ENCODE assay signal across 12 cellular contexts in genomic region chr9:38339087-38339486, GRCh38. TPM values are rescaled to one million over a fixed set of nuclear protein-coding genes. Genes with fewer than 3 reads are reported as not detected.
DNase-seq lines count a peak whose midpoint lies in the region; ATAC-seq and TF ChIP-seq lines count a peak whose summit lies in the region.
"Had no signal": no experiment of that assay in that cellular context is flagged by ENCODE, and none has a peak within 500 bp of the region (broad histone marks: within the 10 kb centered on the region; RNA-seq: fewer than 3 reads in every experiment).

No MANE protein-coding gene starts in this region.

- H2AFZ ChIP-seq in neural progenitor cell (replicated peaks): no peak overlapping the region

- H3K36me3 Mint-ChIP-seq in central memory CD8-positive, alpha-beta T cell (ENCODE audit: insufficient read depth): no peaks in the 10 kb centered on the region
- H3K36me3 Mint-ChIP-seq in neural progenitor cell: no peaks in the 10 kb centered on the region

- peaks cover 15% of the 10 kb centered on the region for H3K4me1 ChIP-seq in neural progenitor cell
- no peaks in the 10 kb centered on the region for H3K4me1 ChIP-seq in prostate gland (replicated peaks)
- H3K4me1 ChIP-seq: foreskin keratinocyte had no signal

- no peaks in the 10 kb centered on the region for H3K79me2 ChIP-seq in neural progenitor cell (ENCODE audit: low read depth)

- H3K27me3 ChIP-seq in neural progenitor cell: no peaks in the 10 kb centered on the region
- H3K27me3 ChIP-seq in prostate gland (replicated peaks; ENCODE audit: insufficient read depth): no peaks in the 10 kb centered on the region
- H3K27me3 ChIP-seq: right lobe of liver had no signal

- no peaks in the 10 kb centered on the region for H3K9me3 ChIP-seq in neural progenitor cell (ENCODE audit: low read depth)
- H3K9me3 ChIP-seq in prostate gland: no peaks in the 10 kb centered on the region
- H3K9me3 ChIP-seq: right lobe of liver had no signal

- H3K4me3 ChIP-seq in neural progenitor cell: no peak overlapping the region
- H3K4me3 ChIP-seq in prostate gland: no peak overlapping the region
- H3K4me3 ChIP-seq: right lobe of liver had no signal

- no peaks in the 10 kb centered on the region for H4K20me1 ChIP-seq in neural progenitor cell (ENCODE audit: low read depth)

- H3K4me3 Mint-ChIP-seq in central memory CD8-positive, alpha-beta T cell: no peak overlapping the region
- no peak overlapping the region for H3K4me3 Mint-ChIP-seq in neural progenitor cell

- H3K4me1 Mint-ChIP-seq in central memory CD8-positive, alpha-beta T cell: no peaks in the 10 kb centered on the region
- peaks cover 24% of the 10 kb centered on the region for H3K4me1 Mint-ChIP-seq in neural progenitor cell

- H3K27me3 Mint-ChIP-seq in central memory CD8-positive, alpha-beta T cell: peaks cover 11% of the 10 kb centered on the region
- peaks cover 11% of the 10 kb centered on the region for H3K27me3 Mint-ChIP-seq in neural progenitor cell (ENCODE audit: insufficient read depth, low read depth)

- no peak overlapping the region for H3K9ac ChIP-seq in neural progenitor cell

- no peak overlapping the region for H3K4me2 ChIP-seq in neural progenitor cell

- TF ChIP-seq POLR2A in prostate gland (IDR thresholded peaks at IDR 0.05): no peak

- no peak for TF ChIP-seq CTCF in neural progenitor cell (IDR thresholded peaks at IDR 0.05)
- no peak for TF ChIP-seq CTCF in prostate gland (IDR thresholded peaks at IDR 0.05)

- H3F3A ChIP-seq in neural progenitor cell (ENCODE audit: low read depth): no peaks in the 10 kb centered on the region

- 48% methylated on average over 3 of the region's 3 CpGs for WGBS in prostate gland

- peak; percentile 64 for ATAC-seq in HG03196 (IDR thresholded peaks at IDR 0.05; ENCODE audit: unreplicated experiment)
- ATAC-seq in central memory CD8-positive, alpha-beta T cell (replicated peaks; ENCODE audit: extremely low read depth, poor library complexity, severe bottlenecking): peak; percentile 60
- ATAC-seq: foreskin keratinocyte had no signal

- H3K9me3 Mint-ChIP-seq in central memory CD8-positive, alpha-beta T cell: no peaks in the 10 kb centered on the region
- H3K9me3 Mint-ChIP-seq in neural progenitor cell: peaks cover 2% of the 10 kb centered on the region

- intact Hi-C loops in prostate gland (cut with DNase I): loop anchor here (10.0 kb wide), 1 partner anchor 194 kb away; no protein-coding TSS in a partner anchor

- no peaks in the 10 kb centered on the region for H3K36me3 ChIP-seq in neural progenitor cell
- no peaks in the 10 kb centered on the region for H3K36me3 ChIP-seq in prostate gland
- H3K36me3 ChIP-seq: right lobe of liver had no signal

- peak; percentile 17 for DNase-seq in SIG-M5 treated with dmso at 0.1 percent for 504 hours (lab: John Stamatoyannopoulos, UW; ENCODE audit: unreplicated experiment)
- DNase-seq in SIG-M5 (lab: John Stamatoyannopoulos, UW): no peak
- DNase-seq in central memory CD8-positive, alpha-beta T cell (ENCODE audit: low spot score in 2 of 2): no peak
- DNase-seq in neural progenitor cell (ENCODE audit: low spot score): no peak
- no peak for DNase-seq in DMS114 treated with DMSO at 0.1 percent for 48 hours (lab: John Stamatoyannopoulos, UW; ENCODE audit: unreplicated experiment)
- DNase-seq in prostate gland (ENCODE audit: low spot score): no peak
- DNase-seq in NCI-H2171 treated with DMSO at 0.1 percent for 48 hours (lab: John Stamatoyannopoulos, UW): no peak
- DNase-seq: NCI-H2171, trophoblast cell had no signal

- H3K27ac Mint-ChIP-seq in central memory CD8-positive, alpha-beta T cell (ENCODE audit: low read depth): no peak overlapping the region
- peak overlapping the region; percentile 8 for H3K27ac Mint-ChIP-seq in neural progenitor cell

- H3K27ac ChIP-seq in neural progenitor cell (no peak overlapping the region), prostate gland (no peak overlapping the region)
- H3K27ac ChIP-seq: foreskin keratinocyte, right lobe of liver had no signal

RNA-seq across cellular contexts. Expression of gene ALDH1B1, which starts 53.4 kb away (rescaled TPM):
- total RNA-seq in neural progenitor cell (ENCODE audit: low replicate concordance) (32.9 and 44.0 TPM in 2 replicates), prostate gland (10 to 100 TPM; 42.5 to 88.8 TPM)
